ENCODE assay signal across 10 cellular contexts in genomic region chr1:227152525-227152924, GRCh38.
"Had no signal": no experiment of that assay in that cellular context is flagged by ENCODE, and none has a peak within 500 bp of the region (broad histone marks: within the 10 kb centered on the region; RNA-seq: fewer than 3 reads in every experiment).

No MANE protein-coding gene starts in this region.

- H3K9ac ChIP-seq: GM23248 had no signal

- H3K4me1 ChIP-seq: HAP-1 had no signal

- H3K4me3 ChIP-seq: GM23248, HAP-1, K562 had no signal

- H3K27ac ChIP-seq: GM23248 had no signal

- H3K36me3 ChIP-seq: HAP-1 had no signal

- ATAC-seq: HCT116, K562 had no signal

- H3K9me3 ChIP-seq: HAP-1 had no signal

- DNase-seq: GM23248, GOT3, H7, IMR-90, Kasumi-1, KG1 had no signal

- FAIRE-seq: HTR-8/SVneo, K562 had no signal
